In the genomic region with DNA sequence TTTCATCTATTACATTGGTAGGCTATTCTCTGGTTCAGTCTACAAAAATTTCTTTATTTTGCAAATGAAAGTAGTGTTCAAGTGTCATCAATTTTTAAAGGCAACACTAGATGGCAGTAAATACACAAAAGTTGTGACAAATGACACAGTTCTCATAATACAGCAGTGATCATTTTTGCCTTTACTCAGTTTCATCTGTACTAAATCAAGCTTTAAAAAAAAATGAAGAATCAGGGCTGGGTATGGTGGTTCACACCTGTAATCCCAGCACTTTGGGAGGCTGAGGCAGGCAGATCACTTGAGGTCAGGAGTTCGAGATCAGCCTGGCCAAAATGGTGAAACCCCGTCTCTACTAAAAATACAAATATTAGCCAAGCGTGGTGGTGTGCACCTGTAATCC, we compare ENCODE assay signal across 8 cellular contexts.
DNase-seq lines count a peak whose midpoint lies in the region; ATAC-seq and TF ChIP-seq lines count a peak whose summit lies in the region.
"Not testable (repeated sequence)": the region's sequence is repeated elsewhere in the genome, so short reads cannot be mapped to it uniquely, and the experiment has no call there.

No MANE protein-coding gene starts in this region.

- not testable (repeated sequence) for H3K27ac ChIP-seq in OCI-LY7 (ENCODE audit: low read depth, low read length, poor library complexity, severe bottlenecking); fibroblast of lung (ENCODE audit: insufficient read depth, low read length); liver (ENCODE audit: low read depth in 1 of 2, low read length in 2 of 2); smooth muscle cell (ENCODE audit: low read depth)

- peak; percentile 54 for ATAC-seq in GM18861 (IDR thresholded peaks at IDR 0.05; ENCODE audit: unreplicated experiment)

- H2AFZ ChIP-seq in OCI-LY7 (ENCODE audit: low read length); fibroblast of lung (ENCODE audit: low read length); smooth muscle cell (ENCODE audit: low read depth): not testable (repeated sequence)

- not testable (repeated sequence) for H3K4me3 ChIP-seq in BE2C (ENCODE audit: low read depth, low read length); OCI-LY7 (ENCODE audit: low read depth, low read length, poor library complexity, severe bottlenecking); adipocyte (ENCODE audit: low read length); fibroblast of lung (replicated peaks in 1 of 4; ENCODE audit: control extremely low read depth in 1 of 4, insufficient read depth in 1 of 4, low read depth in 3 of 4, low read length in 4 of 4); liver (ENCODE audit: low read depth in 1 of 3, low read length in 3 of 3); smooth muscle cell

- H3F3A ChIP-seq in smooth muscle cell (ENCODE audit: low read depth), result not testable (repeated sequence)

- H3K79me2 ChIP-seq in OCI-LY7 (ENCODE audit: insufficient read depth, low read depth, low read length); fibroblast of lung (ENCODE audit: control insufficient read depth, insufficient read depth, low read length); smooth muscle cell (ENCODE audit: low read depth): not testable (repeated sequence)

- not testable (repeated sequence) for H4K20me1 ChIP-seq in OCI-LY7 (ENCODE audit: insufficient read depth, low read length); fibroblast of lung (ENCODE audit: control insufficient read depth, extremely low read depth, insufficient read depth, low read length); smooth muscle cell (ENCODE audit: low read depth)

- intact Hi-C loops in OCI-LY7 (cut with micrococcal nuclease; ENCODE audit: unreplicated experiment), result loop anchor here (1.0 to 10.0 kb wide), 4 partner anchors 94 to 441 kb away; no protein-coding TSS in a partner anchor

- not testable (repeated sequence) for H3K9me3 ChIP-seq in BE2C; OCI-LY7 (ENCODE audit: low read length); adipocyte (ENCODE audit: control insufficient read depth, low read length); fibroblast of lung (ENCODE audit: control insufficient read depth, insufficient read depth, low read depth, low read length); liver (ENCODE audit: control insufficient read depth in 4 of 4, low read length in 3 of 4); smooth muscle cell (replicated peaks; ENCODE audit: low read depth)

- CTCF ChIA-PET in OCI-LY7 (lab: Charles Lee; ENCODE audit: unreplicated experiment), result not testable (repeated sequence)

- TF ChIP-seq RAD21 in liver (IDR thresholded peaks at IDR 0.05), result peak; percentile 85

- POLR2A ChIA-PET in OCI-LY7 (lab: Charles Lee), result not testable (repeated sequence)

- not testable (repeated sequence) for H3K4me2 ChIP-seq in OCI-LY7 (ENCODE audit: low read length); fibroblast of lung (ENCODE audit: extremely low read depth, insufficient read depth, low read length); smooth muscle cell

- not testable (repeated sequence) for BruUV-seq in OCI-LY7 (replicated peaks; lab: Mats Ljungman, UMichigan)

- H3K27me3 ChIP-seq in BE2C; adipocyte (replicated peaks; ENCODE audit: control insufficient read depth, insufficient read depth, low read length); fibroblast of lung (ENCODE audit: control insufficient read depth, insufficient read depth, low read length); liver (ENCODE audit: control insufficient read depth in 4 of 4, insufficient read depth in 4 of 4, low read length in 3 of 4); smooth muscle cell (ENCODE audit: low read depth): not testable (repeated sequence)

- not testable (repeated sequence) for H3K9me2 ChIP-seq in OCI-LY7 (ENCODE audit: insufficient read depth, low read length)

- not testable (repeated sequence) for H3K4me1 ChIP-seq in BE2C; OCI-LY7 (ENCODE audit: insufficient read depth, low read length, poor library complexity, severe bottlenecking); fibroblast of lung (ENCODE audit: control insufficient read depth, extremely low read depth, insufficient read depth, low read length); liver (ENCODE audit: control insufficient read depth in 4 of 4, insufficient read depth in 4 of 4, low read length in 3 of 4); smooth muscle cell (ENCODE audit: low read depth)
- peaks cover 13% of the 10 kb centered on the region for H3K4me1 ChIP-seq in adipocyte (ENCODE audit: control insufficient read depth, insufficient read depth, low read length)

- peak; percentile 26; the same call in 1 of the 2 replicates for TF ChIP-seq CTCF in BE2C (IDR thresholded peaks at IDR 0.05; ENCODE audit: low read depth, low read length)
- peak; percentile 77 for TF ChIP-seq CTCF in OCI-LY7 (conservative IDR thresholded peaks at IDR 0.05; ENCODE audit: low read length)
- TF ChIP-seq CTCF in fibroblast of lung (conservative IDR thresholded peaks at IDR 0.05 in 1 of 2, IDR thresholded peaks at IDR 0.05 in 1 of 2; ENCODE audit: low read depth in 1 of 2, low read length in 2 of 2), result peak in 1 of 2 donors; percentile 29
- TF ChIP-seq CTCF in liver (IDR thresholded peaks at IDR 0.05; ENCODE audit: low read depth, low read length, missing input control), result peak; percentile 63
- TF ChIP-seq CTCF in smooth muscle cell (IDR thresholded peaks at IDR 0.05; ENCODE audit: borderline replicate concordance, insufficient read depth, poor library complexity, severe bottlenecking), result peak; percentile 66

- not testable (repeated sequence) for H3K9ac ChIP-seq in adipocyte (ENCODE audit: low read length); fibroblast of lung (ENCODE audit: insufficient read depth, low read length); liver (ENCODE audit: low read depth in 1 of 2, low read length in 2 of 2); smooth muscle cell (ENCODE audit: low read depth)

- not testable (repeated sequence) for DNase-seq in BE2C; smooth muscle cell (lab: John Stamatoyannopoulos, UW; ENCODE audit: unreplicated experiment)
- peak; percentile 11 for DNase-seq in NCI-H1048 (lab: John Stamatoyannopoulos, UW)
- peak; percentile 57 for DNase-seq in OCI-LY7 (ENCODE audit: low spot score)
- DNase-seq in adipocyte (ENCODE audit: low read depth), result peak; percentile 86
- peak; percentile 34 to 70 for DNase-seq in fibroblast of lung (ENCODE audit: low read depth in 2 of 2)

- not testable (repeated sequence) for H3K36me3 ChIP-seq in BE2C; OCI-LY7 (ENCODE audit: insufficient read depth, low read length); fibroblast of lung (ENCODE audit: control insufficient read depth, insufficient read depth, low read length); liver (ENCODE audit: control insufficient read depth in 4 of 4, insufficient read depth in 3 of 4, low read depth in 1 of 4, low read length in 3 of 4); smooth muscle cell (ENCODE audit: low read depth)
- peaks cover 11% of the 10 kb centered on the region for H3K36me3 ChIP-seq in adipocyte (ENCODE audit: control insufficient read depth, insufficient read depth, low read length, severe bottlenecking)

- WGBS in liver, result 88% methylated on average over 3 of the region's 3 CpGs
- 98% methylated on average over 3 of the region's 3 CpGs for WGBS in smooth muscle cell (ENCODE audit: low lambda C conversion rate)
